Comparison of ENCODE assay signal across 2 cellular contexts in genomic region chr6:36067374-36068011, GRCh38.
A peak's percentile ranks its signal among the peaks of the same experiment; 100 is the strongest.
TF ChIP-seq lines count a peak whose summit lies in the region.

No MANE protein-coding gene starts in this region.

TF ChIP-seq in A549, 52 proteins besides CTCF, POLR2A, EP300 and RAD21:
- TF ChIP-seq CBX2 (IDR thresholded peaks at IDR 0.05; ENCODE audit: borderline replicate concordance, low read depth) (no peak), BCL3 (IDR thresholded peaks at IDR 0.05) (no peak), ZC3H11A (IDR thresholded peaks at IDR 0.05) (no peak), REST (IDR thresholded peaks at IDR 0.05) (no peak), PHF8 (IDR thresholded peaks at IDR 0.05; ENCODE audit: borderline replicate concordance, low read depth) (no peak), FOXS1 (CRISPR knock-in tag; IDR thresholded peaks at IDR 0.05) (no peak), ZSCAN20 (CRISPR knock-in tag; IDR thresholded peaks at IDR 0.05) (no peak), HDAC2 (IDR thresholded peaks at IDR 0.05) (no peak), ESRRA (IDR thresholded peaks at IDR 0.05; ENCODE audit: borderline replicate concordance, low read length) (no peak), ZFP36 (IDR thresholded peaks at IDR 0.05; ENCODE audit: borderline replicate concordance, partially characterized antibody) (no peak), NPAS2 (CRISPR knock-in tag; IDR thresholded peaks at IDR 0.05; ENCODE audit: borderline replicate concordance) (no peak), SMC3 (IDR thresholded peaks at IDR 0.05) (no peak), POLR2AphosphoS2 (conservative IDR thresholded peaks at IDR 0.05; ENCODE audit: low read length) (no peak), HOXA7 (CRISPR knock-in tag; IDR thresholded peaks at IDR 0.05) (no peak), HEYL (CRISPR knock-in tag; IDR thresholded peaks at IDR 0.05) (no peak), NR3C1 (IDR thresholded peaks at IDR 0.05) (no peak), FOSL2 (IDR thresholded peaks at IDR 0.05) (no peak), FOSL2 (CRISPR knock-in tag; IDR thresholded peaks at IDR 0.05) (no peak)
TF ChIP-seq in A549: peak in this region for 0.

TF ChIP-seq in HepG2, 621 proteins besides CTCF, POLR2A, EP300 and RAD21:
- TF ChIP-seq HBP1 (CRISPR knock-in tag; IDR thresholded peaks at IDR 0.05; ENCODE audit: low read depth) (no peak), ATF1 (CRISPR knock-in tag; IDR thresholded peaks at IDR 0.05) (0 out of 2 replicates have a peak, but pooled peaks have one; percentile 3)
TF ChIP-seq in HepG2: peak in this region for 1.
